ENCODE assay signal across 1 cellular context in the genomic region with DNA sequence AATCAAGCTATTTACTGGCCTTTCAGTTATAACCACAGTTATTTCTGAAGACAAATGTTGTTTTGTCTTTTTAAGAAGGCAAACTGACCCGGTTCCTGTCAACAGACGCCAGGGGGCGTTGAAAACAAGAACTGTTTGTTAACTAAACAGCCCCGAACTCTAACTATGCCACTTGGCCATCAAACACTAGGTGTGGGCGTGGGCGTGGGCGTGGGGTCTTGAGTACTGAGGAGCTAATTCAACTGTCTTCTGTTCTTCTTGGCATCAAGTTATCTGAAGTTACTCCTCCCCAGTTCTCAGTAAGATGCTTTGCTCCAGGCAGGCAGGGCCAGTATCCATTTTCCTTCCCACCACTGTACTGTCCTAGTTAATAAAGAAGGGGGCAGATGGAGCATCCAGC.
TF ChIP-seq lines count a peak whose summit lies in the region.

No MANE protein-coding gene starts in this region.

TF ChIP-seq in GM12878, 131 proteins besides CTCF, POLR2A, EP300 and RAD21 (continued from another document):
- TF ChIP-seq, protein P1, sequence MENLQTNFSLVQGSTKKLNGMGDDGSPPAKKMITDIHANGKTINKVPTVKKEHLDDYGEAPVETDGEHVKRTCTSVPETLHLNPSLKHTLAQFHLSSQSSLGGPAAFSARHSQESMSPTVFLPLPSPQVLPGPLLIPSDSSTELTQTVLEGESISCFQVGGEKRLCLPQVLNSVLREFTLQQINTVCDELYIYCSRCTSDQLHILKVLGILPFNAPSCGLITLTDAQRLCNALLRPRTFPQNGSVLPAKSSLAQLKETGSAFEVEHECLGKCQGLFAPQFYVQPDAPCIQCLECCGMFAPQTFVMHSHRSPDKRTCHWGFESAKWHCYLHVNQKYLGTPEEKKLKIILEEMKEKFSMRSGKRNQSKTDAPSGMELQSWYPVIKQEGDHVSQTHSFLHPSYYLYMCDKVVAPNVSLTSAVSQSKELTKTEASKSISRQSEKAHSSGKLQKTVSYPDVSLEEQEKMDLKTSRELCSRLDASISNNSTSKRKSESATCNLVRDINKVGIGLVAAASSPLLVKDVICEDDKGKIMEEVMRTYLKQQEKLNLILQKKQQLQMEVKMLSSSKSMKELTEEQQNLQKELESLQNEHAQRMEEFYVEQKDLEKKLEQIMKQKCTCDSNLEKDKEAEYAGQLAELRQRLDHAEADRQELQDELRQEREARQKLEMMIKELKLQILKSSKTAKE (IDR thresholded peaks at IDR 0.05; ENCODE audit: low read depth, poor library complexity, severe bottlenecking) = no peak
- TF ChIP-seq SP1 (IDR thresholded peaks at IDR 0.05; ENCODE audit: low read depth, low read length) (no peak), KAT2A (conservative IDR thresholded peaks at IDR 0.05; ENCODE audit: control insufficient read depth, low read depth, low read length) (no peak), ZNF622 (IDR thresholded peaks at IDR 0.05) (no peak), CREB1 (IDR thresholded peaks at IDR 0.05; ENCODE audit: low read depth) (no peak), RUNX3 (IDR thresholded peaks at IDR 0.05; ENCODE audit: low read length) (peak; percentile 14; the same call in 1 of the 2 replicates), RCOR1 (conservative IDR thresholded peaks at IDR 0.05; ENCODE audit: low read depth, low read length) (no peak), SIX5 (IDR thresholded peaks at IDR 0.05; ENCODE audit: low read depth, low read length, severe bottlenecking) (no peak), EGR1 (IDR thresholded peaks at IDR 0.05; ENCODE audit: borderline replicate concordance in 1 of 2, low read depth in 2 of 2, low read length in 2 of 2) (peak in 1 of 2 experiments; percentile 90; a peak in 2 of 3 replicates), KDM1A (IDR thresholded peaks at IDR 0.05; ENCODE audit: borderline replicate concordance) (no peak), RELA (IDR thresholded peaks at IDR 0.05; ENCODE audit: borderline replicate concordance, partially characterized antibody) (no peak), ZNF24 (IDR thresholded peaks at IDR 0.05) (no peak), CHD1 (IDR thresholded peaks at IDR 0.05; ENCODE audit: low read depth, low read length) (no peak), MXI1 (IDR thresholded peaks at IDR 0.05; ENCODE audit: low read depth, low read length) (no peak), PAX8 (IDR thresholded peaks at IDR 0.05) (no peak), SMC3 (IDR thresholded peaks at IDR 0.05; ENCODE audit: borderline replicate concordance, low read length) (peak; percentile 56; the same call in 1 of the 2 replicates), NR2C2 (IDR thresholded peaks at IDR 0.05; ENCODE audit: borderline replicate concordance, control insufficient read depth, insufficient read length, low read depth) (no peak), TAF1 (IDR thresholded peaks at IDR 0.05; ENCODE audit: borderline replicate concordance, low read depth, low read length) (no peak), CBFB (IDR thresholded peaks at IDR 0.05; ENCODE audit: low read depth) (no peak), ZNF207 (IDR thresholded peaks at IDR 0.05; ENCODE audit: borderline replicate concordance) (no peak), CREM (IDR thresholded peaks at IDR 0.05; ENCODE audit: low read depth) (0 out of 2 replicates have a peak, but pooled peaks have one; percentile 15), EZH2 (IDR thresholded peaks at IDR 0.05; ENCODE audit: borderline replicate concordance, control insufficient read depth, low read depth, low read length) (no peak)
- TF ChIP-seq, protein P2, sequence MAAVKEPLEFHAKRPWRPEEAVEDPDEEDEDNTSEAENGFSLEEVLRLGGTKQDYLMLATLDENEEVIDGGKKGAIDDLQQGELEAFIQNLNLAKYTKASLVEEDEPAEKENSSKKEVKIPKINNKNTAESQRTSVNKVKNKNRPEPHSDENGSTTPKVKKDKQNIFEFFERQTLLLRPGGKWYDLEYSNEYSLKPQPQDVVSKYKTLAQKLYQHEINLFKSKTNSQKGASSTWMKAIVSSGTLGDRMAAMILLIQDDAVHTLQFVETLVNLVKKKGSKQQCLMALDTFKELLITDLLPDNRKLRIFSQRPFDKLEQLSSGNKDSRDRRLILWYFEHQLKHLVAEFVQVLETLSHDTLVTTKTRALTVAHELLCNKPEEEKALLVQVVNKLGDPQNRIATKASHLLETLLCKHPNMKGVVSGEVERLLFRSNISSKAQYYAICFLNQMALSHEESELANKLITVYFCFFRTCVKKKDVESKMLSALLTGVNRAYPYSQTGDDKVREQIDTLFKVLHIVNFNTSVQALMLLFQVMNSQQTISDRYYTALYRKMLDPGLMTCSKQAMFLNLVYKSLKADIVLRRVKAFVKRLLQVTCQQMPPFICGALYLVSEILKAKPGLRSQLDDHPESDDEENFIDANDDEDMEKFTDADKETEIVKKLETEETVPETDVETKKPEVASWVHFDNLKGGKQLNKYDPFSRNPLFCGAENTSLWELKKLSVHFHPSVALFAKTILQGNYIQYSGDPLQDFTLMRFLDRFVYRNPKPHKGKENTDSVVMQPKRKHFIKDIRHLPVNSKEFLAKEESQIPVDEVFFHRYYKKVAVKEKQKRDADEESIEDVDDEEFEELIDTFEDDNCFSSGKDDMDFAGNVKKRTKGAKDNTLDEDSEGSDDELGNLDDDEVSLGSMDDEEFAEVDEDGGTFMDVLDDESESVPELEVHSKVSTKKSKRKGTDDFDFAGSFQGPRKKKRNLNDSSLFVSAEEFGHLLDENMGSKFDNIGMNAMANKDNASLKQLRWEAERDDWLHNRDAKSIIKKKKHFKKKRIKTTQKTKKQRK (IDR thresholded peaks at IDR 0.05; ENCODE audit: low read depth, low read length) = no peak
- TF ChIP-seq, protein P3, sequence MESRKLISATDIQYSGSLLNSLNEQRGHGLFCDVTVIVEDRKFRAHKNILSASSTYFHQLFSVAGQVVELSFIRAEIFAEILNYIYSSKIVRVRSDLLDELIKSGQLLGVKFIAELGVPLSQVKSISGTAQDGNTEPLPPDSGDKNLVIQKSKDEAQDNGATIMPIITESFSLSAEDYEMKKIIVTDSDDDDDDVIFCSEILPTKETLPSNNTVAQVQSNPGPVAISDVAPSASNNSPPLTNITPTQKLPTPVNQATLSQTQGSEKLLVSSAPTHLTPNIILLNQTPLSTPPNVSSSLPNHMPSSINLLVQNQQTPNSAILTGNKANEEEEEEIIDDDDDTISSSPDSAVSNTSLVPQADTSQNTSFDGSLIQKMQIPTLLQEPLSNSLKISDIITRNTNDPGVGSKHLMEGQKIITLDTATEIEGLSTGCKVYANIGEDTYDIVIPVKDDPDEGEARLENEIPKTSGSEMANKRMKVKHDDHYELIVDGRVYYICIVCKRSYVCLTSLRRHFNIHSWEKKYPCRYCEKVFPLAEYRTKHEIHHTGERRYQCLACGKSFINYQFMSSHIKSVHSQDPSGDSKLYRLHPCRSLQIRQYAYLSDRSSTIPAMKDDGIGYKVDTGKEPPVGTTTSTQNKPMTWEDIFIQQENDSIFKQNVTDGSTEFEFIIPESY (IDR thresholded peaks at IDR 0.05) = no peak
- TF ChIP-seq, protein P4, sequence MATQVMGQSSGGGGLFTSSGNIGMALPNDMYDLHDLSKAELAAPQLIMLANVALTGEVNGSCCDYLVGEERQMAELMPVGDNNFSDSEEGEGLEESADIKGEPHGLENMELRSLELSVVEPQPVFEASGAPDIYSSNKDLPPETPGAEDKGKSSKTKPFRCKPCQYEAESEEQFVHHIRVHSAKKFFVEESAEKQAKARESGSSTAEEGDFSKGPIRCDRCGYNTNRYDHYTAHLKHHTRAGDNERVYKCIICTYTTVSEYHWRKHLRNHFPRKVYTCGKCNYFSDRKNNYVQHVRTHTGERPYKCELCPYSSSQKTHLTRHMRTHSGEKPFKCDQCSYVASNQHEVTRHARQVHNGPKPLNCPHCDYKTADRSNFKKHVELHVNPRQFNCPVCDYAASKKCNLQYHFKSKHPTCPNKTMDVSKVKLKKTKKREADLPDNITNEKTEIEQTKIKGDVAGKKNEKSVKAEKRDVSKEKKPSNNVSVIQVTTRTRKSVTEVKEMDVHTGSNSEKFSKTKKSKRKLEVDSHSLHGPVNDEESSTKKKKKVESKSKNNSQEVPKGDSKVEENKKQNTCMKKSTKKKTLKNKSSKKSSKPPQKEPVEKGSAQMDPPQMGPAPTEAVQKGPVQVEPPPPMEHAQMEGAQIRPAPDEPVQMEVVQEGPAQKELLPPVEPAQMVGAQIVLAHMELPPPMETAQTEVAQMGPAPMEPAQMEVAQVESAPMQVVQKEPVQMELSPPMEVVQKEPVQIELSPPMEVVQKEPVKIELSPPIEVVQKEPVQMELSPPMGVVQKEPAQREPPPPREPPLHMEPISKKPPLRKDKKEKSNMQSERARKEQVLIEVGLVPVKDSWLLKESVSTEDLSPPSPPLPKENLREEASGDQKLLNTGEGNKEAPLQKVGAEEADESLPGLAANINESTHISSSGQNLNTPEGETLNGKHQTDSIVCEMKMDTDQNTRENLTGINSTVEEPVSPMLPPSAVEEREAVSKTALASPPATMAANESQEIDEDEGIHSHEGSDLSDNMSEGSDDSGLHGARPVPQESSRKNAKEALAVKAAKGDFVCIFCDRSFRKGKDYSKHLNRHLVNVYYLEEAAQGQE (IDR thresholded peaks at IDR 0.05; ENCODE audit: low read depth, low read length) = no peak
